Comparison of ENCODE assay signal across 1 cellular context in genomic region chr9:133708770-133709611, GRCh38.
TF ChIP-seq lines count a peak whose summit lies in the region.

No MANE protein-coding gene starts in this region.

TF ChIP-seq in H1, 55 proteins besides CTCF, POLR2A, EP300 and RAD21 (continued from another document):
- no peak for TF ChIP-seq CHD7 (IDR thresholded peaks at IDR 0.05; ENCODE audit: insufficient replicate concordance, low read length)
